8 cellular contexts compared by ENCODE assay signal in the genomic region with DNA sequence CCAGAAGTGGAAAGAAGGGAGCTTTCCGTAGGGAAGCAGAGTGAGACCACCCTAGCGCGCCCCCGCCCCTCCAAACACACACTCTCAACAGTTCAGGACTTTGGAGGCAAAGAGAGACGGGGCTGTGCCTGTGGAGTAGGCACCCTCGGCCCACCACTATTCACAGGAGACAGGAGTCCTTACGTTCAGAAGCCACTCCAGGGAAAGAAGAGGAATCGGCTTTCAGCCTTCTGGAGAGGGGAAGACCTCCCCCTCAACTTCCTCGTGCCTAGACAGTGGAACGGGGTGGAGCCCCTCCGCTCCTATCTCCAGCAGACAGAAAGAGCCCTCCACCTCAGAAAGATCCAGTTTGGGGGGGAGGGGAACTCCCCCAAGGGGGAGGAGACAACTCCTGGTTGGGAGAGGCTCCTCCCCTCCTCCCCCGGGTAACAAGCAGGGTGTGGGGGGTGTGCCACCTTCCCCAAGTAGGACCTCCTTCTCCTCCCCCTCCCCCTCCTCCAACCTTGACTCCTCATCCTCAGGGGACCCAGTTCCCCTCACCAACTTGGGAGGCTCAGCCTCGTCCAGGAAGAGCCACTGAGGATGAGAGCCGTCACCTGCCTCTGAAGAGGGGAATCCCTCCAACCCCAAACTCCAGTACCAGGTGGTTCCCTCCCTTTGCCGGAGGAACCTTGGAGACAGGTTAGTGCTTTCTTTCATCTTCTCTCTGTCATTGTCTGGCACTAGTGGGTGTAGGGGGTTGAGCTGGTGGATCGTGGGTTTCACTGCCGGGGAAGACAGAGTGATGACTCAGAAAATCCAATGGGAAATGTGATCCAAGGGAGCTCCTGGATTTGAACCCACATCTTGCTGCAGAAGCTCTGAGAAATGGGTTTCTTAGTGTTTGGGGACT. TPM values are rescaled to one million over a fixed set of nuclear protein-coding genes. Genes with fewer than 3 reads are reported as not detected.
A peak's percentile ranks its signal among the peaks of the same experiment; 100 is the strongest.
DNase-seq lines count a peak whose midpoint lies in the region; ATAC-seq and TF ChIP-seq lines count a peak whose summit lies in the region.

No MANE protein-coding gene starts in this region.

- TF ChIP-seq CTCF in epithelial cell of esophagus (IDR thresholded peaks at IDR 0.05; ENCODE audit: insufficient read depth, low read depth, low read length, missing control alignments) (no peak), mesothelial cell of epicardium (IDR thresholded peaks at IDR 0.05; ENCODE audit: unreplicated experiment) (no peak)

- peak overlapping the region; percentile 84 for H3K4me3 Mint-ChIP-seq in activated CD4-positive, alpha-beta memory T cell treated with anti-CD3 and anti-CD28 coated beads, Interleukin-2, amount 10 ng/mL, durations not matched to agents 7 days and 5 days
- H3K4me3 Mint-ChIP-seq in mesothelial cell of epicardium, result peak overlapping the region; percentile 86

- ATAC-seq in GM21515 (IDR thresholded peaks at IDR 0.05; ENCODE audit: unreplicated experiment), result peak; percentile 26

- peak overlapping the region; percentile 44 for H3K27ac Mint-ChIP-seq in activated CD4-positive, alpha-beta memory T cell treated with anti-CD3 and anti-CD28 coated beads, Interleukin-2, amount 10 ng/mL, durations not matched to agents 7 days and 5 days
- H3K27ac Mint-ChIP-seq in mesothelial cell of epicardium, result peak overlapping the region; percentile 91

- peak; percentile 20 for DNase-seq in COLO668 (lab: John Stamatoyannopoulos, UW; ENCODE audit: unreplicated experiment)
- DNase-seq in NCI-H128 (lab: John Stamatoyannopoulos, UW; ENCODE audit: unreplicated experiment), result peak; percentile 61
- DNase-seq in activated CD4-positive, alpha-beta memory T cell treated with anti-CD3 and anti-CD28 coated beads, Interleukin-2, amount 10 ng/mL, durations not matched to agents 7 days and 5 days, result peak; percentile 46
- peak; percentile 53 for DNase-seq in epithelial cell of esophagus (ENCODE audit: low read depth)
- DNase-seq in mesothelial cell of epicardium (ENCODE audit: low spot score in 2 of 2, unreplicated experiment in 2 of 2), result peak in 1 of 2 experiments; percentile 48
- DNase-seq in stromal cell of bone marrow (ENCODE audit: low read depth), result peak; percentile 31
- DNase-seq in GOT3 (lab: John Stamatoyannopoulos, UW), result no peak

- POLR2A ChIA-PET in activated CD4-positive, alpha-beta memory T cell treated with anti-CD3 and anti-CD28 coated beads, Interleukin-2, amount 10 ng/mL, durations not matched to agents 7 days and 5 days (lab: Charles Lee), result interaction anchor here (1.0 to 1.4 kb wide), 4 partner anchors 11 to 100 kb away, joined by 3 to 6 read pairs (median 4); a partner anchor contains a TSS

- peaks cover 7% of the 10 kb centered on the region for H3K36me3 Mint-ChIP-seq in activated CD4-positive, alpha-beta memory T cell treated with anti-CD3 and anti-CD28 coated beads, Interleukin-2, amount 10 ng/mL, durations not matched to agents 7 days and 5 days (ENCODE audit: low read depth)
- H3K36me3 Mint-ChIP-seq in mesothelial cell of epicardium, result peaks cover 2% of the 10 kb centered on the region

- no peaks in the 10 kb centered on the region for H3K27me3 Mint-ChIP-seq in activated CD4-positive, alpha-beta memory T cell treated with anti-CD3 and anti-CD28 coated beads, Interleukin-2, amount 10 ng/mL, durations not matched to agents 7 days and 5 days
- no peaks in the 10 kb centered on the region for H3K27me3 Mint-ChIP-seq in mesothelial cell of epicardium (ENCODE audit: low read depth)

- peak overlapping the region; percentile 94 for H3K4me3 ChIP-seq in epithelial cell of esophagus (ENCODE audit: low read length)

- no peaks in the 10 kb centered on the region for H3K9me3 Mint-ChIP-seq in activated CD4-positive, alpha-beta memory T cell treated with anti-CD3 and anti-CD28 coated beads, Interleukin-2, amount 10 ng/mL, durations not matched to agents 7 days and 5 days
- no peaks in the 10 kb centered on the region for H3K9me3 Mint-ChIP-seq in mesothelial cell of epicardium

- CTCF ChIA-PET in activated CD4-positive, alpha-beta memory T cell treated with anti-CD3 and anti-CD28 coated beads, Interleukin-2, amount 10 ng/mL, durations not matched to agents 7 days and 5 days (lab: Charles Lee), result interaction anchor here (0.6 to 3.9 kb wide), 5 partner anchors 11 to 176 kb away, joined by 4 to 15 read pairs (median 5); no protein-coding TSS in a partner anchor

- peaks cover 56% of the 10 kb centered on the region for H3K4me1 Mint-ChIP-seq in activated CD4-positive, alpha-beta memory T cell treated with anti-CD3 and anti-CD28 coated beads, Interleukin-2, amount 10 ng/mL, durations not matched to agents 7 days and 5 days
- peaks cover 51% of the 10 kb centered on the region for H3K4me1 Mint-ChIP-seq in mesothelial cell of epicardium

RNA-seq across cellular contexts. Expression of a gene that starts 0.9 kb away (rescaled TPM):
- 10 to 100 TPM; 19.6 to 20.4 TPM for total RNA-seq in activated CD4-positive, alpha-beta memory T cell treated with anti-CD3 and anti-CD28 coated beads, Interleukin-2, amount 10 ng/mL, durations not matched to agents 7 days and 5 days
- 16.1 to 16.7 TPM (median 16.7 TPM) in 3 replicates for total RNA-seq in mesothelial cell of epicardium

RNA-seq across cellular contexts. Expression of a gene that starts 32.8 kb away (rescaled TPM):
- 10 to 100 TPM; 11.4 to 12.2 TPM for total RNA-seq in activated CD4-positive, alpha-beta memory T cell treated with anti-CD3 and anti-CD28 coated beads, Interleukin-2, amount 10 ng/mL, durations not matched to agents 7 days and 5 days
- total RNA-seq in mesothelial cell of epicardium, result not detected in 3 replicates

RNA-seq across cellular contexts. Expression of a gene that starts 48.7 kb away (rescaled TPM):
- total RNA-seq in activated CD4-positive, alpha-beta memory T cell treated with anti-CD3 and anti-CD28 coated beads, Interleukin-2, amount 10 ng/mL, durations not matched to agents 7 days and 5 days, result 10 to 100 TPM; 38.4 to 42.9 TPM
- 26.1 to 31.0 TPM (median 28.7 TPM) in 3 replicates for total RNA-seq in mesothelial cell of epicardium

Comparison
In these comparisons a context has a peak if more than half of its experiments do, and no peak if none do; other contexts are left out.
1. RNA of a gene that starts 32.8 kb away (total RNA-seq): 11.4 to 12.2 TPM in activated CD4-positive, alpha-beta memory T cell treated with anti-CD3 and anti-CD28 coated beads, Interleukin-2, amount 10 ng/mL, durations not matched to agents 7 days and 5 days; not detected in mesothelial cell of epicardium; every median in the first group is over 10 times any median in the second.